In genomic region chr3:58414538-58415197, GRCh38 we compare ENCODE assay signal across 8 cellular contexts. TPM values are rescaled to one million over a fixed set of nuclear protein-coding genes. Genes with fewer than 3 reads are reported as not detected.
DNase-seq lines count a peak whose midpoint lies in the region; ATAC-seq, FAIRE-seq and TF ChIP-seq lines count a peak whose summit lies in the region.

No MANE protein-coding gene starts in this region.

- H3K4me3 ChIP-seq in DND-41 (ENCODE audit: low read depth in 1 of 2, low read length in 2 of 2) (no peak overlapping the region), HL-60 (replicated peaks; ENCODE audit: insufficient read depth, low read length) (no peak overlapping the region), heart right ventricle (no peak overlapping the region), retinal pigment epithelial cell (ENCODE audit: low read length) (no peak overlapping the region)

- ATAC-seq in DND-41 (ENCODE audit: insufficient read depth, low read depth) (peak; percentile 82), heart right ventricle (peak; percentile 58 to 84 (median 66)), HG03378 (IDR thresholded peaks at IDR 0.05; ENCODE audit: unreplicated experiment) (no peak), HG02571 (IDR thresholded peaks at IDR 0.05; ENCODE audit: unreplicated experiment) (no peak)
- ATAC-seq in activated naive CD8-positive, alpha-beta T cell treated with anti-CD3 and anti-CD28 coated beads, Interleukin-2, amount 50 U/mL, for 24 hours: no peak

- DNase-seq in DND-41 (peak; percentile 61), HL-60 (ENCODE audit: low read depth in 1 of 2, low spot score in 1 of 2) (peak in 1 of 2 experiments; percentile 47), RCC 7860 (ENCODE audit: low spot score) (peak; percentile 48), heart right ventricle (peak; percentile 38 to 53), retinal pigment epithelial cell (ENCODE audit: low read depth) (no peak)
- DNase-seq in activated naive CD8-positive, alpha-beta T cell treated with anti-CD3 and anti-CD28 coated beads, Interleukin-2, amount 50 U/mL, for 24 hours: peak; percentile 45

- H3K4me2 ChIP-seq in DND-41 (ENCODE audit: insufficient read depth, low read length): no peak overlapping the region

- H3K9me3 ChIP-seq in DND-41 (ENCODE audit: insufficient read depth, low read length, severe bottlenecking) (no peaks in the 10 kb centered on the region), heart right ventricle (no peaks in the 10 kb centered on the region)

- H3K27me3 ChIP-seq in DND-41 (ENCODE audit: insufficient read depth, low read length, poor library complexity) (no peaks in the 10 kb centered on the region), HL-60 (ENCODE audit: insufficient read depth, poor library complexity, severe bottlenecking) (no peaks in the 10 kb centered on the region), heart right ventricle (no peaks in the 10 kb centered on the region)

- H3K36me3 Mint-ChIP-seq in activated naive CD8-positive, alpha-beta T cell treated with anti-CD3 and anti-CD28 coated beads, Interleukin-2, amount 50 U/mL, for 24 hours (ENCODE audit: low read depth): peaks cover 22% of the 10 kb centered on the region

- H4K20me1 ChIP-seq in DND-41 (ENCODE audit: insufficient read depth, low read length): 0 out of 2 replicates have a peak, but pooled peaks cover 3% of the 10 kb centered on the region

- FAIRE-seq in RCC 7860 (lab: Jason Lieb, UNC): peak; percentile 71

- H3K4me1 ChIP-seq in DND-41 (ENCODE audit: insufficient read depth, low read length): no peaks in the 10 kb centered on the region
- H3K4me1 ChIP-seq in heart right ventricle: peaks cover 0 to 28% (median 13%) of the 10 kb centered on the region in 9 donors

- H3K27ac Mint-ChIP-seq in activated naive CD8-positive, alpha-beta T cell treated with anti-CD3 and anti-CD28 coated beads, Interleukin-2, amount 50 U/mL, for 24 hours: no peak overlapping the region

- TF ChIP-seq CTCF in DND-41 (IDR thresholded peaks at IDR 0.05; ENCODE audit: borderline replicate concordance, extremely low read depth, low read length, poor library complexity, severe bottlenecking) (peak; percentile 80), HL-60 (IDR thresholded peaks at IDR 0.05; ENCODE audit: insufficient read depth, low read length) (peak; percentile 54), heart right ventricle (IDR thresholded peaks at IDR 0.05) (peak; percentile 74 to 87 (median 81)), retinal pigment epithelial cell (conservative IDR thresholded peaks at IDR 0.05; ENCODE audit: low read depth, low read length) (peak; percentile 75)

- intact Hi-C loops in heart right ventricle (cut with DNase I): loop anchor here (2.0 to 10.0 kb wide), 8 partner anchors 77 to 237 kb away; partner anchors contain the start of gene PXK (in 5 of the 10)

- H3K27ac ChIP-seq in DND-41 (ENCODE audit: low read length): no peak overlapping the region
- peak overlapping the region; percentile 60 for H3K27ac ChIP-seq in HL-60 (replicated peaks)
- H3K27ac ChIP-seq in heart right ventricle: peak overlapping the region in 4 of 10 donors; percentile 2 to 53 (median 13)

- no peaks in the 10 kb centered on the region for H3K27me3 Mint-ChIP-seq in activated naive CD8-positive, alpha-beta T cell treated with anti-CD3 and anti-CD28 coated beads, Interleukin-2, amount 50 U/mL, for 24 hours

- no peak overlapping the region for H3K4me3 Mint-ChIP-seq in activated naive CD8-positive, alpha-beta T cell treated with anti-CD3 and anti-CD28 coated beads, Interleukin-2, amount 50 U/mL, for 24 hours

- H3K9me3 Mint-ChIP-seq in activated naive CD8-positive, alpha-beta T cell treated with anti-CD3 and anti-CD28 coated beads, Interleukin-2, amount 50 U/mL, for 24 hours: no peaks in the 10 kb centered on the region

- H3K79me2 ChIP-seq in DND-41 (ENCODE audit: insufficient read depth, low read length): no peaks in the 10 kb centered on the region

- no peak overlapping the region for H3K9ac ChIP-seq in DND-41 (ENCODE audit: low read depth, low read length)

- no peak overlapping the region for H2AFZ ChIP-seq in DND-41 (ENCODE audit: low read depth, low read length)

- peaks cover 4% of the 10 kb centered on the region for H3K4me1 Mint-ChIP-seq in activated naive CD8-positive, alpha-beta T cell treated with anti-CD3 and anti-CD28 coated beads, Interleukin-2, amount 50 U/mL, for 24 hours

- H3K36me3 ChIP-seq in DND-41 (ENCODE audit: insufficient read depth, low read length): peaks cover 85% of the 10 kb centered on the region
- H3K36me3 ChIP-seq in heart right ventricle: peaks cover 0 to 58% (median 0%) of the 10 kb centered on the region in 9 donors

RNA-seq across cellular contexts. Expression of gene PDHB, which starts 19.0 kb away (rescaled TPM):
- 100 to 1,000 TPM; 170 to 255 (median 217) TPM for total RNA-seq in heart right ventricle
- 100 to 1,000 TPM; 140 to 157 TPM for polyA plus RNA-seq in heart right ventricle

Comparison
In these comparisons a context has a peak if more than half of its experiments do, and no peak if none do; other contexts are left out.
1. ATAC-seq: peak in DND-41 (single experiment) and heart right ventricle (8 of 8); none in activated naive CD8-positive, alpha-beta T cell treated with anti-CD3 and anti-CD28 coated beads, Interleukin-2, amount 50 U/mL, for 24 hours (single experiment), HG03378 (single experiment) and HG02571 (single experiment).
2. Peak in every context shown above with its lines, with median percentiles within 50 percentile points of each other: CTCF ChIP-seq.